28 cellular contexts compared by ENCODE assay signal in genomic region chr14:34172052-34172451, GRCh38.
"Had no signal": no experiment of that assay in that cellular context is flagged by ENCODE, and none has a peak within 500 bp of the region (broad histone marks: within the 10 kb centered on the region; RNA-seq: fewer than 3 reads in every experiment).

No MANE protein-coding gene starts in this region.

- DNase-seq: hypothalamus; immature natural killer cell; left ventricle myocardium inferior; mesendoderm; midbrain; mucosa of descending colon; naive thymus-derived CD4-positive, alpha-beta T cell; occipital lobe; psoas muscle; right lobe of liver; stimulated activated CD4-positive, alpha-beta T cell treated with anti-CD3 and anti-CD28 coated beads, Interleukin-12 subunit alpha, Interleukin-12 subunit beta, amount 100 ng/mL, for 4 hours; stimulated activated CD4-positive, alpha-beta T cell treated with anti-CD3 and anti-CD28 coated beads, Interleukin-15, amount 100 ng/mL, for 24 hours; stimulated activated CD4-positive, alpha-beta T cell treated with anti-CD3 and anti-CD28 coated beads, Interleukin-2, amount 100 ng/mL, for 24 hours; stimulated activated CD4-positive, alpha-beta T cell treated with anti-CD3 and anti-CD28 coated beads, Interleukin-4, amount 100 ng/mL, for 1 hour; stimulated activated naive B cell treated with anti-CD40 and anti-IgM and Interleukin-4, amounts not matched to agents 10 μg/mL and 1 μg/mL and 100 μg/mL, for 72 hours; stimulated activated naive CD8-positive, alpha-beta T cell treated with anti-CD3 and anti-CD28 coated beads, Interleukin-15, Interleukin-2, amounts not matched to agents 100 U/mL and 50 U/mL, for 24 hours; stomach; testis; thyroid gland; transverse colon; upper lobe of left lung had no signal

- H3K27me3 Mint-ChIP-seq: stimulated activated naive B cell treated with anti-CD40 and anti-IgM and Interleukin-4, amounts not matched to agents 10 μg/mL and 1 μg/mL and 100 μg/mL, for 72 hours had no signal

- H3K4me3 ChIP-seq: left ventricle myocardium inferior, lung, mucosa of descending colon, neural progenitor cell, psoas muscle, right atrium auricular region, right lobe of liver, stomach, testis, thyroid gland, transverse colon, upper lobe of left lung, vagina had no signal

- H3K9me3 ChIP-seq: left ventricle myocardium inferior, mucosa of descending colon, neutrophil, psoas muscle, right atrium auricular region, right lobe of liver, stomach, testis, thyroid gland, transverse colon, upper lobe of left lung, vagina had no signal

- H3K4me1 Mint-ChIP-seq: immature natural killer cell had no signal

- H3K36me3 ChIP-seq: left ventricle myocardium inferior, neural progenitor cell, neutrophil, right atrium auricular region, right lobe of liver, stomach, thyroid gland, transverse colon, upper lobe of left lung, vagina had no signal

- H3K36me3 Mint-ChIP-seq: immature natural killer cell; naive thymus-derived CD4-positive, alpha-beta T cell; natural killer cell treated with Interleukin-12 subunit alpha and Interleukin-12 subunit beta and Interleukin-15 and Interleukin-18, amount 100 ng/mL, for 72 hours; neural progenitor cell; stimulated activated naive B cell treated with anti-CD40 and anti-IgM and Interleukin-4, amounts not matched to agents 10 μg/mL and 1 μg/mL and 100 μg/mL, for 72 hours had no signal

- H3K27ac ChIP-seq: left ventricle myocardium inferior, neural progenitor cell, neutrophil, parathyroid adenoma, psoas muscle, right atrium auricular region, right lobe of liver, stomach, testis, thyroid gland, transverse colon, upper lobe of left lung, vagina had no signal

- ATAC-seq: mucosa of descending colon; naive thymus-derived CD4-positive, alpha-beta T cell; natural killer cell treated with Interleukin-12 subunit alpha and Interleukin-12 subunit beta and Interleukin-15 and Interleukin-18, amount 100 ng/mL, for 72 hours; right lobe of liver; stimulated activated naive B cell treated with anti-CD40 and anti-IgM and Interleukin-4, amounts not matched to agents 10 μg/mL and 1 μg/mL and 100 μg/mL, for 72 hours; stimulated activated naive CD8-positive, alpha-beta T cell treated with anti-CD3 and anti-CD28 coated beads, Interleukin-15, Interleukin-2, amounts not matched to agents 100 U/mL and 50 U/mL, for 24 hours had no signal

- H3K4me2 ChIP-seq: neural progenitor cell had no signal

- H2AFZ ChIP-seq: neural progenitor cell, parathyroid adenoma had no signal

- H3K27me3 ChIP-seq: neural progenitor cell, right atrium auricular region, right lobe of liver, stomach, testis, thyroid gland, transverse colon, upper lobe of left lung, vagina had no signal

- H3K4me1 ChIP-seq: neural progenitor cell, right lobe of liver, testis, vagina had no signal

- H3K9me3 Mint-ChIP-seq: natural killer cell treated with Interleukin-12 subunit alpha and Interleukin-12 subunit beta and Interleukin-15 and Interleukin-18, amount 100 ng/mL, for 72 hours; neural progenitor cell; stimulated activated naive B cell treated with anti-CD40 and anti-IgM and Interleukin-4, amounts not matched to agents 10 μg/mL and 1 μg/mL and 100 μg/mL, for 72 hours had no signal

- H3K79me2 ChIP-seq: parathyroid adenoma had no signal

- H3K27ac Mint-ChIP-seq: immature natural killer cell; naive thymus-derived CD4-positive, alpha-beta T cell; natural killer cell treated with Interleukin-12 subunit alpha and Interleukin-12 subunit beta and Interleukin-15 and Interleukin-18, amount 100 ng/mL, for 72 hours; stimulated activated naive B cell treated with anti-CD40 and anti-IgM and Interleukin-4, amounts not matched to agents 10 μg/mL and 1 μg/mL and 100 μg/mL, for 72 hours had no signal

- H3K9ac ChIP-seq: neural progenitor cell, parathyroid adenoma had no signal

- H3K4me3 Mint-ChIP-seq: immature natural killer cell; naive thymus-derived CD4-positive, alpha-beta T cell; natural killer cell treated with Interleukin-12 subunit alpha and Interleukin-12 subunit beta and Interleukin-15 and Interleukin-18, amount 100 ng/mL, for 72 hours; neural progenitor cell; stimulated activated naive B cell treated with anti-CD40 and anti-IgM and Interleukin-4, amounts not matched to agents 10 μg/mL and 1 μg/mL and 100 μg/mL, for 72 hours had no signal
